Comparison of ENCODE assay signal across 12 cellular contexts in genomic region chr17:44023545-44024270, GRCh38. TPM values are rescaled to one million over a fixed set of nuclear protein-coding genes. Genes with fewer than 3 reads are reported as not detected.
A peak's percentile ranks its signal among the peaks of the same experiment; 100 is the strongest.
DNase-seq lines count a peak whose midpoint lies in the region; ATAC-seq and TF ChIP-seq lines count a peak whose summit lies in the region.
"Had no signal": no experiment of that assay in that cellular context is flagged by ENCODE, and none has a peak within 500 bp of the region (broad histone marks: within the 10 kb centered on the region; RNA-seq: fewer than 3 reads in every experiment).

No MANE protein-coding gene starts in this region.

- peak overlapping the region in 3 of 5 experiments; percentile 68 to 84 (median 81) for H3K27ac Mint-ChIP-seq in brain
- H3K27ac Mint-ChIP-seq: progenitor cell of endocrine pancreas had no signal

- H3K9ac ChIP-seq in neuronal stem cell (ENCODE audit: low read depth, low read length, poor library complexity), result peak overlapping the region; percentile 56

- no peak for TF ChIP-seq CTCF in brain (conservative IDR thresholded peaks at IDR 0.05)

- no peak overlapping the region for H3K4me2 ChIP-seq in neuronal stem cell (ENCODE audit: insufficient read depth, low read length, poor library complexity, severe bottlenecking)
- H3K4me2 ChIP-seq: smooth muscle cell had no signal

- peak overlapping the region; percentile 22 for H2BK5ac ChIP-seq in neuronal stem cell (ENCODE audit: low read length)

- ATAC-seq in GM19351 (IDR thresholded peaks at IDR 0.05; ENCODE audit: unreplicated experiment), result no peak
- ATAC-seq: naive thymus-derived CD4-positive, alpha-beta T cell had no signal

- H2BK15ac ChIP-seq in neuronal stem cell (ENCODE audit: low read length), result no peak overlapping the region

- peaks cover 3% of the 10 kb centered on the region for H3K36me3 Mint-ChIP-seq in brain

- no peaks in the 10 kb centered on the region for H3K9me3 Mint-ChIP-seq in brain
- H3K9me3 Mint-ChIP-seq: naive thymus-derived CD4-positive, alpha-beta T cell had no signal

- H3K9me3 ChIP-seq in neuronal stem cell (replicated peaks in 1 of 2; ENCODE audit: control insufficient read depth in 2 of 2, insufficient read depth in 1 of 2, low read depth in 1 of 2, low read length in 2 of 2), result no peaks in the 10 kb centered on the region
- H3K9me3 ChIP-seq: suprapubic skin had no signal

- no peaks in the 10 kb centered on the region for H3K4me1 ChIP-seq in neuronal stem cell (ENCODE audit: control insufficient read depth in 2 of 2, insufficient read depth in 1 of 2, low read depth in 1 of 2, low read length in 2 of 2)
- H3K4me1 ChIP-seq: suprapubic skin had no signal

- H4K91ac ChIP-seq in neuronal stem cell (ENCODE audit: low read depth, low read length, poor library complexity), result no peak overlapping the region

- H3K4me1 Mint-ChIP-seq in brain, result peaks cover 4% of the 10 kb centered on the region
- H3K4me1 Mint-ChIP-seq: naive thymus-derived CD4-positive, alpha-beta T cell had no signal

- DNase-seq in NCI-H2196 treated with DMSO at 0.1 percent for 48 hours (lab: John Stamatoyannopoulos, UW; ENCODE audit: unreplicated experiment), result peak; percentile 30
- DNase-seq in neuronal stem cell (ENCODE audit: low spot score), result no peak
- no peak for DNase-seq in NCI-H510A (lab: John Stamatoyannopoulos, UW)
- no peak for DNase-seq in mucosa of gallbladder (ENCODE audit: low spot score)
- DNase-seq: naive thymus-derived CD4-positive, alpha-beta T cell; NCI-H1417 treated with DMSO at 0.1 percent for 48 hours; stimulated activated CD4-positive, alpha-beta T cell treated with anti-CD3 and anti-CD28 coated beads, Interleukin-4, amount 100 ng/mL, for 4 hours had no signal

- no CpG with 5 or more reads among the region's 22 CpGs for WGBS in neuronal stem cell (ENCODE audit: extremely low coverage in 2 of 2, insufficient read length in 2 of 2, insufficient replicate concordance in 1 of 2), 2 donors

- no peak overlapping the region for H3K14ac ChIP-seq in neuronal stem cell (ENCODE audit: low read length)

- H3K36me3 ChIP-seq in neuronal stem cell (replicated peaks in 1 of 2; ENCODE audit: control insufficient read depth in 2 of 2, insufficient read depth in 2 of 2, low read length in 2 of 2), result peaks cover 6 to 31% of the 10 kb centered on the region in 2 donors

- no peak overlapping the region for H3K4ac ChIP-seq in neuronal stem cell (ENCODE audit: low read length)

- no peak overlapping the region for H2AFZ ChIP-seq in neuronal stem cell (ENCODE audit: low read length)

- H2BK12ac ChIP-seq in neuronal stem cell (ENCODE audit: low read length), result no peak overlapping the region

- no peak overlapping the region for H3K4me3 Mint-ChIP-seq in brain
- H3K4me3 Mint-ChIP-seq: naive thymus-derived CD4-positive, alpha-beta T cell had no signal

- H3K27me3 ChIP-seq in neuronal stem cell (ENCODE audit: control insufficient read depth in 3 of 3, insufficient read depth in 3 of 3, low read depth in 1 of 3, low read length in 3 of 3), result no peaks in the 10 kb centered on the region
- H3K27me3 ChIP-seq: suprapubic skin had no signal

- H2AK5ac ChIP-seq in neuronal stem cell (ENCODE audit: low read depth, low read length), result peak overlapping the region; percentile 29

- H3K4me3 ChIP-seq in neuronal stem cell (ENCODE audit: low read length in 2 of 2), result peak overlapping the region in 1 of 2 donors; percentile 40
- H3K4me3 ChIP-seq: smooth muscle cell, suprapubic skin had no signal

- no peak overlapping the region for H2BK120ac ChIP-seq in neuronal stem cell (ENCODE audit: low read depth, low read length)

- H3K18ac ChIP-seq in neuronal stem cell (ENCODE audit: low read length), result no peak overlapping the region

- H3K79me1 ChIP-seq in neuronal stem cell (ENCODE audit: low read depth, low read length), result peaks cover 9% of the 10 kb centered on the region

- no peak overlapping the region for H4K8ac ChIP-seq in neuronal stem cell (ENCODE audit: low read depth, low read length)

- H3K27me3 Mint-ChIP-seq in brain, result no peaks in the 10 kb centered on the region
- H3K27me3 Mint-ChIP-seq: naive thymus-derived CD4-positive, alpha-beta T cell; progenitor cell of endocrine pancreas had no signal

- H3K27ac ChIP-seq in neuronal stem cell (replicated peaks; ENCODE audit: low read length), result no peak overlapping the region
- H3K27ac ChIP-seq: suprapubic skin had no signal

- peak overlapping the region; percentile 52 for H3K23ac ChIP-seq in neuronal stem cell (ENCODE audit: low read depth, low read length, poor library complexity)

RNA-seq across cellular contexts. Expression of gene TMEM101, which starts 8.9 kb away (rescaled TPM):
- polyA plus RNA-seq in brain (ENCODE audit: insufficient read depth, low read depth, low replicate concordance), result 34.5 TPM
- polyA plus RNA-seq in neuronal stem cell (2013, experiment 1 of 2), result 24.5 TPM
- polyA plus RNA-seq in neuronal stem cell (2013, experiment 2 of 2), result 24.9 TPM
- total RNA-seq in mucosa of gallbladder, result 33.4 TPM

RNA-seq across cellular contexts. Expression of gene NAGS, which starts 19.3 kb away (rescaled TPM):
- 1.2 TPM for polyA plus RNA-seq in brain (ENCODE audit: insufficient read depth, low read depth, low replicate concordance)
- 1.6 TPM for polyA plus RNA-seq in neuronal stem cell (2013, experiment 1 of 2)
- polyA plus RNA-seq in neuronal stem cell (2013, experiment 2 of 2), result 1.4 TPM
- total RNA-seq in mucosa of gallbladder, result 3.6 TPM

RNA-seq across cellular contexts. Expression of gene LSM12, which starts 42.8 kb away (rescaled TPM):
- 45.1 TPM for polyA plus RNA-seq in brain (ENCODE audit: insufficient read depth, low read depth, low replicate concordance)
- polyA plus RNA-seq in neuronal stem cell (2013, experiment 1 of 2), result 88.7 TPM
- polyA plus RNA-seq in neuronal stem cell (2013, experiment 2 of 2), result 90.7 TPM
- total RNA-seq in mucosa of gallbladder, result 47.3 TPM

RNA-seq across cellular contexts. Expression of gene G6PC3, which starts 46.8 kb away (rescaled TPM):
- 187 TPM for polyA plus RNA-seq in brain (ENCODE audit: insufficient read depth, low read depth, low replicate concordance)
- 126 TPM for polyA plus RNA-seq in neuronal stem cell (2013, experiment 1 of 2)
- polyA plus RNA-seq in neuronal stem cell (2013, experiment 2 of 2), result 131 TPM
- total RNA-seq in mucosa of gallbladder, result 62.3 TPM
